1 cellular context compared by ENCODE assay signal in the genomic region with DNA sequence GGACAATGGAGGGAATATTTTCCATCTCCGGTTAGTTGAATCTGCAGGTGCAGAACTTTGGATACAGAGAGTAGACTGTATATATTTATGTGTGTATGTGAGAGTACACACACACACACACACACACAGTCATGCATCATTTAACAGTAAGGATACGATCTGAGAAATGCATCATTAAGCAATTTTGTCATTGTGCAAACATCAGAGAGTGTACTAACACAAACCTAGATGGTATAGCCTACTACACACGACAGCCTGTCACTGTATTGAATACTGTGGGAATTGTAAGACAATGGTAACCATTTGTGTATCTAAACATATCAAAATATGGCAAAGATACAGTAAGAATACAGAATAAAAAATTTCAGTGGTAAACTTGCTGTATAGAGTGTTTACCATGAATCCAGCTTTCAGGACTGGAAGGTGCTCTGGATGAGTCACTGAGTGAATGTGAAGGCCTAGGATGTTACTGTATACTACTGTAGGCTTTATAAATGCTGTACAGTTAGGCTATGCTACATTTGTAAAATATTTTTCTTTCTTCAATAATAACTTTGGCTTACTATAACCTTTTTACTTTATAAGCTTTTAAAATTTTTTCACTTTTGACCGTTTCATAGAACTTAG.
TF ChIP-seq lines count a peak whose summit lies in the region.

No MANE protein-coding gene starts in this region.

TF ChIP-seq in K562, 482 proteins besides CTCF, POLR2A, EP300 and RAD21 (continued from another document):
- TF ChIP-seq, protein P1, sequence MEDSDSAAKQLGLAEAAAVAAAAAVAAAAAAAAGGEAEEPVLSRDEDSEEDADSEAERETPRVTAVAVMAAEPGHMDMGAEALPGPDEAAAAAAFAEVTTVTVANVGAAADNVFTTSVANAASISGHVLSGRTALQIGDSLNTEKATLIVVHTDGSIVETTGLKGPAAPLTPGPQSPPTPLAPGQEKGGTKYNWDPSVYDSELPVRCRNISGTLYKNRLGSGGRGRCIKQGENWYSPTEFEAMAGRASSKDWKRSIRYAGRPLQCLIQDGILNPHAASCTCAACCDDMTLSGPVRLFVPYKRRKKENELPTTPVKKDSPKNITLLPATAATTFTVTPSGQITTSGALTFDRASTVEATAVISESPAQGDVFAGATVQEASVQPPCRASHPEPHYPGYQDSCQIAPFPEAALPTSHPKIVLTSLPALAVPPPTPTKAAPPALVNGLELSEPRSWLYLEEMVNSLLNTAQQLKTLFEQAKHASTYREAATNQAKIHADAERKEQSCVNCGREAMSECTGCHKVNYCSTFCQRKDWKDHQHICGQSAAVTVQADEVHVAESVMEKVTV (CRISPR knock-in tag; IDR thresholded peaks at IDR 0.05), result no peak
- TF ChIP-seq GATAD2B (IDR thresholded peaks at IDR 0.05; ENCODE audit: borderline replicate concordance), result no peak
- TF ChIP-seq U2AF2 (optimal IDR thresholded peaks at IDR 0.05; ENCODE audit: low read depth, low read length), result no peak
- TF ChIP-seq SRSF9 (IDR thresholded peaks at IDR 0.05; ENCODE audit: borderline replicate concordance, low read depth, low read length), result no peak
- TF ChIP-seq JUN (IDR thresholded peaks at IDR 0.05; ENCODE audit: borderline replicate concordance, low read depth, low read length), result no peak
- no peak for TF ChIP-seq JUN (CRISPR knock-in tag; IDR thresholded peaks at IDR 0.05; ENCODE audit: borderline replicate concordance)
- TF ChIP-seq SMARCE1 (IDR thresholded peaks at IDR 0.05), result no peak
- TF ChIP-seq U2AF1 (optimal IDR thresholded peaks at IDR 0.05; ENCODE audit: low read depth, low read length), result no peak
- TF ChIP-seq ELF2 (CRISPR knock-in tag; IDR thresholded peaks at IDR 0.05), result no peak
